In genomic region chr7:137978464-137979237, GRCh38 we compare ENCODE assay signal across 8 cellular contexts. TPM values are rescaled to one million over a fixed set of nuclear protein-coding genes. Genes with fewer than 3 reads are reported as not detected.
DNase-seq lines count a peak whose midpoint lies in the region; ATAC-seq and TF ChIP-seq lines count a peak whose summit lies in the region.

No MANE protein-coding gene starts in this region.

- no peak overlapping the region for H4K5ac ChIP-seq in mesendoderm (ENCODE audit: low read length)

- H3K4me1 ChIP-seq in mesendoderm (ENCODE audit: control insufficient read depth, low read depth, low read length) (no peaks in the 10 kb centered on the region), upper lobe of right lung (peaks cover 42% of the 10 kb centered on the region)

- no peaks in the 10 kb centered on the region for H3K9me3 ChIP-seq in upper lobe of right lung

- H3K79me2 ChIP-seq in mesendoderm (ENCODE audit: control insufficient read depth, insufficient read depth, low read length): peaks cover 81% of the 10 kb centered on the region

- H3K4me2 ChIP-seq in mesendoderm (ENCODE audit: low read length): no peak overlapping the region

- no peak overlapping the region for H2AK5ac ChIP-seq in mesendoderm (ENCODE audit: low read length)

- no peak for TF ChIP-seq CTCF in coronary artery (IDR thresholded peaks at IDR 0.05)
- no peak for TF ChIP-seq CTCF in upper lobe of right lung (IDR thresholded peaks at IDR 0.05)

- H3K4me3 ChIP-seq in coronary artery: peak overlapping the region; percentile 44
- H3K4me3 ChIP-seq in mesendoderm (ENCODE audit: low read length): no peak overlapping the region
- H3K4me3 ChIP-seq in upper lobe of right lung: no peak overlapping the region

- H3K23ac ChIP-seq in mesendoderm (ENCODE audit: low read length): no peak overlapping the region

- DNase-seq in MV-4-11 (lab: John Stamatoyannopoulos, UW): peak; percentile 62
- DNase-seq in coronary artery (ENCODE audit: low spot score): peak; percentile 94
- peak; percentile 47 for DNase-seq in mesendoderm
- DNase-seq in upper lobe of right lung: no peak
- DNase-seq in activated CD4-positive, CD25-positive, alpha-beta regulatory T cell (lab: John Stamatoyannopoulos, UW): no peak
- DNase-seq in activated effector memory CD4-positive, alpha-beta T cell treated with Interleukin-2 at 50 U/mL for 16 hours: no peak

- peaks cover 1% of the 10 kb centered on the region for H3K36me3 ChIP-seq in mesendoderm (ENCODE audit: control insufficient read depth, insufficient read depth, low read length)
- H3K36me3 ChIP-seq in upper lobe of right lung: no peaks in the 10 kb centered on the region

- intact Hi-C loops in upper lobe of right lung (cut with DNase I): no loop called here

- no peak overlapping the region for H3K9ac ChIP-seq in mesendoderm (ENCODE audit: low read length)

- H3K18ac ChIP-seq in mesendoderm (ENCODE audit: low read length): no peak overlapping the region

- no peak overlapping the region for H4K8ac ChIP-seq in mesendoderm (ENCODE audit: low read depth, low read length)

- H3K79me1 ChIP-seq in mesendoderm (ENCODE audit: low read length): peaks cover 46% of the 10 kb centered on the region

- H3K27me3 ChIP-seq in mesendoderm (ENCODE audit: insufficient read depth, low read length, poor library complexity): no peaks in the 10 kb centered on the region
- no peaks in the 10 kb centered on the region for H3K27me3 ChIP-seq in upper lobe of right lung

- peak overlapping the region; percentile 63 to 90 for H3K27ac ChIP-seq in coronary artery
- H3K27ac ChIP-seq in mesendoderm (ENCODE audit: low read depth, low read length): no peak overlapping the region
- H3K27ac ChIP-seq in upper lobe of right lung: peak overlapping the region; percentile 25

- WGBS in mesendoderm (ENCODE audit: extremely low coverage, insufficient coverage, low lambda C conversion rate): no CpG with 5 or more reads among the region's 10 CpGs

- no peak overlapping the region for H2BK120ac ChIP-seq in mesendoderm (ENCODE audit: low read depth, low read length)

- H2BK5ac ChIP-seq in mesendoderm (ENCODE audit: low read length): no peak overlapping the region

- H3K56ac ChIP-seq in mesendoderm (ENCODE audit: low read length): no peak overlapping the region

- peak; percentile 69 for ATAC-seq in upper lobe of right lung
- no peak for ATAC-seq in HG02678 (IDR thresholded peaks at IDR 0.05; ENCODE audit: unreplicated experiment)
- ATAC-seq in HG03175 (IDR thresholded peaks at IDR 0.05; ENCODE audit: unreplicated experiment): no peak

- no peak overlapping the region for H2BK15ac ChIP-seq in mesendoderm (replicated peaks; ENCODE audit: low read depth)

- H3K4ac ChIP-seq in mesendoderm (ENCODE audit: low read depth, low read length): no peak overlapping the region

RNA-seq across cellular contexts. Expression of gene CREB3L2, which starts 23.2 kb away (rescaled TPM):
- polyA plus RNA-seq in mesendoderm (2013, experiment 1 of 2): 32.4 TPM
- polyA plus RNA-seq in mesendoderm (2013, experiment 2 of 2): 30.3 TPM
- 61.8 TPM for total RNA-seq in upper lobe of right lung

Comparison
In these comparisons a context has a peak if more than half of its experiments do, and no peak if none do; other contexts are left out.
1. DNase-seq: peak in MV-4-11 (single experiment), coronary artery (single experiment) and mesendoderm (single experiment); none in upper lobe of right lung (single experiment), activated CD4-positive, CD25-positive, alpha-beta regulatory T cell (0 of 4) and activated effector memory CD4-positive, alpha-beta T cell treated with Interleukin-2 at 50 U/mL for 16 hours (single experiment).